ENCODE assay signal across 2 cellular contexts in genomic region chr3:189169728-189170127, GRCh38.
TF ChIP-seq lines count a peak whose summit lies in the region.

No MANE protein-coding gene starts in this region.

TF ChIP-seq in GM23338, 12 proteins besides CTCF, POLR2A, EP300 and RAD21 (continued from another document):
- TF ChIP-seq, protein P1, sequence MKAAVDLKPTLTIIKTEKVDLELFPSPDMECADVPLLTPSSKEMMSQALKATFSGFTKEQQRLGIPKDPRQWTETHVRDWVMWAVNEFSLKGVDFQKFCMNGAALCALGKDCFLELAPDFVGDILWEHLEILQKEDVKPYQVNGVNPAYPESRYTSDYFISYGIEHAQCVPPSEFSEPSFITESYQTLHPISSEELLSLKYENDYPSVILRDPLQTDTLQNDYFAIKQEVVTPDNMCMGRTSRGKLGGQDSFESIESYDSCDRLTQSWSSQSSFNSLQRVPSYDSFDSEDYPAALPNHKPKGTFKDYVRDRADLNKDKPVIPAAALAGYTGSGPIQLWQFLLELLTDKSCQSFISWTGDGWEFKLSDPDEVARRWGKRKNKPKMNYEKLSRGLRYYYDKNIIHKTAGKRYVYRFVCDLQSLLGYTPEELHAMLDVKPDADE (IDR thresholded peaks at IDR 0.05), result no peak
- TF ChIP-seq STAT1 (IDR thresholded peaks at IDR 0.05; ENCODE audit: unreplicated experiment) (no peak), CREB1 (CRISPR knock-in tag; IDR thresholded peaks at IDR 0.05; ENCODE audit: low read depth) (no peak), ZNF331 (CRISPR knock-in tag; IDR thresholded peaks at IDR 0.05; ENCODE audit: low read depth) (no peak), NANOG (IDR thresholded peaks at IDR 0.05; ENCODE audit: borderline replicate concordance) (no peak), EZH2phosphoT487 (IDR thresholded peaks at IDR 0.05; ENCODE audit: unreplicated experiment) (no peak), POLR2AphosphoS5 (IDR thresholded peaks at IDR 0.05; ENCODE audit: low read depth) (no peak), ZNF114 (CRISPR knock-in tag; IDR thresholded peaks at IDR 0.05) (no peak), JUNB (IDR thresholded peaks at IDR 0.05; ENCODE audit: unreplicated experiment) (no peak)
- TF ChIP-seq, protein P2, sequence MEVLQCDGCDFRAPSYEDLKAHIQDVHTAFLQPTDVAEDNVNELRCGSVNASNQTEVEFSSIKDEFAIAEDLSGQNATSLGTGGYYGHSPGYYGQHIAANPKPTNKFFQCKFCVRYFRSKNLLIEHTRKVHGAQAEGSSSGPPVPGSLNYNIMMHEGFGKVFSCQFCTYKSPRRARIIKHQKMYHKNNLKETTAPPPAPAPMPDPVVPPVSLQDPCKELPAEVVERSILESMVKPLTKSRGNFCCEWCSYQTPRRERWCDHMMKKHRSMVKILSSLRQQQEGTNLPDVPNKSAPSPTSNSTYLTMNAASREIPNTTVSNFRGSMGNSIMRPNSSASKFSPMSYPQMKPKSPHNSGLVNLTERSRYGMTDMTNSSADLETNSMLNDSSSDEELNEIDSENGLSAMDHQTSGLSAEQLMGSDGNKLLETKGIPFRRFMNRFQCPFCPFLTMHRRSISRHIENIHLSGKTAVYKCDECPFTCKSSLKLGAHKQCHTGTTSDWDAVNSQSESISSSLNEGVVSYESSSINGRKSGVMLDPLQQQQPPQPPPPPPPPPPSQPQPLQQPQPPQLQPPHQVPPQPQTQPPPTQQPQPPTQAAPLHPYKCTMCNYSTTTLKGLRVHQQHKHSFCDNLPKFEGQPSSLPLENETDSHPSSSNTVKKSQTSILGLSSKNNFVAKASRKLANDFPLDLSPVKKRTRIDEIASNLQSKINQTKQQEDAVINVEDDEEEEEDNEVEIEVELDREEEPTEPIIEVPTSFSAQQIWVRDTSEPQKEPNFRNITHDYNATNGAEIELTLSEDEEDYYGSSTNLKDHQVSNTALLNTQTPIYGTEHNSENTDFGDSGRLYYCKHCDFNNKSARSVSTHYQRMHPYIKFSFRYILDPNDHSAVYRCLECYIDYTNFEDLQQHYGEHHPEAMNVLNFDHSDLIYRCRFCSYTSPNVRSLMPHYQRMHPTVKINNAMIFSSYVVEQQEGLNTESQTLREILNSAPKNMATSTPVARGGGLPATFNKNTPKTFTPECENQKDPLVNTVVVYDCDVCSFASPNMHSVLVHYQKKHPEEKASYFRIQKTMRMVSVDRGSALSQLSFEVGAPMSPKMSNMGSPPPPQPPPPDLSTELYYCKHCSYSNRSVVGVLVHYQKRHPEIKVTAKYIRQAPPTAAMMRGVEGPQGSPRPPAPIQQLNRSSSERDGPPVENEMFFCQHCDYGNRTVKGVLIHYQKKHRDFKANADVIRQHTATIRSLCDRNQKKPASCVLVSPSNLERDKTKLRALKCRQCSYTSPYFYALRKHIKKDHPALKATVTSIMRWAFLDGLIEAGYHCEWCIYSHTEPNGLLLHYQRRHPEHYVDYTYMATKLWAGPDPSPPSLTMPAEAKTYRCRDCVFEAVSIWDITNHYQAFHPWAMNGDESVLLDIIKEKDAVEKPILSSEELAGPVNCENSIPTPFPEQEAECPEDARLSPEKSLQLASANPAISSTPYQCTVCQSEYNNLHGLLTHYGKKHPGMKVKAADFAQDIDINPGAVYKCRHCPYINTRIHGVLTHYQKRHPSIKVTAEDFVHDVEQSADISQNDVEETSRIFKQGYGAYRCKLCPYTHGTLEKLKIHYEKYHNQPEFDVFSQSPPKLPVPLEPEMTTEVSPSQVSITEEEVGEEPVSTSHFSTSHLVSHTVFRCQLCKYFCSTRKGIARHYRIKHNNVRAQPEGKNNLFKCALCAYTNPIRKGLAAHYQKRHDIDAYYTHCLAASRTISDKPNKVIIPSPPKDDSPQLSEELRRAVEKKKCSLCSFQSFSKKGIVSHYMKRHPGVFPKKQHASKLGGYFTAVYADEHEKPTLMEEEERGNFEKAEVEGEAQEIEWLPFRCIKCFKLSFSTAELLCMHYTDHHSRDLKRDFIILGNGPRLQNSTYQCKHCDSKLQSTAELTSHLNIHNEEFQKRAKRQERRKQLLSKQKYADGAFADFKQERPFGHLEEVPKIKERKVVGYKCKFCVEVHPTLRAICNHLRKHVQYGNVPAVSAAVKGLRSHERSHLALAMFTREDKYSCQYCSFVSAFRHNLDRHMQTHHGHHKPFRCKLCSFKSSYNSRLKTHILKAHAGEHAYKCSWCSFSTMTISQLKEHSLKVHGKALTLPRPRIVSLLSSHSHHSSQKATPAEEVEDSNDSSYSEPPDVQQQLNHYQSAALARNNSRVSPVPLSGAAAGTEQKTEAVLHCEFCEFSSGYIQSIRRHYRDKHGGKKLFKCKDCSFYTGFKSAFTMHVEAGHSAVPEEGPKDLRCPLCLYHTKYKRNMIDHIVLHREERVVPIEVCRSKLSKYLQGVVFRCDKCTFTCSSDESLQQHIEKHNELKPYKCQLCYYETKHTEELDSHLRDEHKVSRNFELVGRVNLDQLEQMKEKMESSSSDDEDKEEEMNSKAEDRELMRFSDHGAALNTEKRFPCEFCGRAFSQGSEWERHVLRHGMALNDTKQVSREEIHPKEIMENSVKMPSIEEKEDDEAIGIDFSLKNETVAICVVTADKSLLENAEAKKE (CRISPR knock-in tag; IDR thresholded peaks at IDR 0.05), result no peak
- TF ChIP-seq, protein P3, sequence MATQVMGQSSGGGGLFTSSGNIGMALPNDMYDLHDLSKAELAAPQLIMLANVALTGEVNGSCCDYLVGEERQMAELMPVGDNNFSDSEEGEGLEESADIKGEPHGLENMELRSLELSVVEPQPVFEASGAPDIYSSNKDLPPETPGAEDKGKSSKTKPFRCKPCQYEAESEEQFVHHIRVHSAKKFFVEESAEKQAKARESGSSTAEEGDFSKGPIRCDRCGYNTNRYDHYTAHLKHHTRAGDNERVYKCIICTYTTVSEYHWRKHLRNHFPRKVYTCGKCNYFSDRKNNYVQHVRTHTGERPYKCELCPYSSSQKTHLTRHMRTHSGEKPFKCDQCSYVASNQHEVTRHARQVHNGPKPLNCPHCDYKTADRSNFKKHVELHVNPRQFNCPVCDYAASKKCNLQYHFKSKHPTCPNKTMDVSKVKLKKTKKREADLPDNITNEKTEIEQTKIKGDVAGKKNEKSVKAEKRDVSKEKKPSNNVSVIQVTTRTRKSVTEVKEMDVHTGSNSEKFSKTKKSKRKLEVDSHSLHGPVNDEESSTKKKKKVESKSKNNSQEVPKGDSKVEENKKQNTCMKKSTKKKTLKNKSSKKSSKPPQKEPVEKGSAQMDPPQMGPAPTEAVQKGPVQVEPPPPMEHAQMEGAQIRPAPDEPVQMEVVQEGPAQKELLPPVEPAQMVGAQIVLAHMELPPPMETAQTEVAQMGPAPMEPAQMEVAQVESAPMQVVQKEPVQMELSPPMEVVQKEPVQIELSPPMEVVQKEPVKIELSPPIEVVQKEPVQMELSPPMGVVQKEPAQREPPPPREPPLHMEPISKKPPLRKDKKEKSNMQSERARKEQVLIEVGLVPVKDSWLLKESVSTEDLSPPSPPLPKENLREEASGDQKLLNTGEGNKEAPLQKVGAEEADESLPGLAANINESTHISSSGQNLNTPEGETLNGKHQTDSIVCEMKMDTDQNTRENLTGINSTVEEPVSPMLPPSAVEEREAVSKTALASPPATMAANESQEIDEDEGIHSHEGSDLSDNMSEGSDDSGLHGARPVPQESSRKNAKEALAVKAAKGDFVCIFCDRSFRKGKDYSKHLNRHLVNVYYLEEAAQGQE (IDR thresholded peaks at IDR 0.05; ENCODE audit: unreplicated experiment), result no peak

TF ChIP-seq in SK-N-SH, 30 proteins besides CTCF, POLR2A, EP300 and RAD21 (continued from another document):
- TF ChIP-seq, protein P3 (IDR thresholded peaks at IDR 0.05; ENCODE audit: low read depth, low read length), result no peak
- no peak for TF ChIP-seq PBX3 (IDR thresholded peaks at IDR 0.05)
- TF ChIP-seq TEAD4 (IDR thresholded peaks at IDR 0.05; ENCODE audit: borderline replicate concordance, insufficient read depth), result no peak
- no peak for TF ChIP-seq FOXM1 (IDR thresholded peaks at IDR 0.05; ENCODE audit: low read depth)
- no peak for TF ChIP-seq RXRA (IDR thresholded peaks at IDR 0.05; ENCODE audit: borderline replicate concordance, low read depth)
- TF ChIP-seq EZH2phosphoT487 (IDR thresholded peaks at IDR 0.05; ENCODE audit: borderline replicate concordance, low read depth), result no peak
- TF ChIP-seq TAF1 (IDR thresholded peaks at IDR 0.05; ENCODE audit: borderline replicate concordance, low read depth, low read length), result no peak
- no peak for TF ChIP-seq USF1 (IDR thresholded peaks at IDR 0.05; ENCODE audit: borderline replicate concordance, low read depth)
- no peak for TF ChIP-seq NRF1 (IDR thresholded peaks at IDR 0.05; ENCODE audit: low read depth, low read length)
- no peak for TF ChIP-seq YY1 (IDR thresholded peaks at IDR 0.05; ENCODE audit: low read depth)
- no peak for TF ChIP-seq TCF12 (IDR thresholded peaks at IDR 0.05)
- TF ChIP-seq JUND (IDR thresholded peaks at IDR 0.05), result no peak
- TF ChIP-seq MEF2A (IDR thresholded peaks at IDR 0.05; ENCODE audit: borderline replicate concordance, low read depth), result no peak
- no peak for TF ChIP-seq ELF1 (IDR thresholded peaks at IDR 0.05)
- no peak for TF ChIP-seq SMC3 (IDR thresholded peaks at IDR 0.05; ENCODE audit: low read depth, low read length)
- no peak for TF ChIP-seq RFX5 (IDR thresholded peaks at IDR 0.05; ENCODE audit: low read length)
- no peak for TF ChIP-seq GATA2 (CRISPR knock-in tag; IDR thresholded peaks at IDR 0.05)
